21 cellular contexts compared by ENCODE assay signal in the genomic region with DNA sequence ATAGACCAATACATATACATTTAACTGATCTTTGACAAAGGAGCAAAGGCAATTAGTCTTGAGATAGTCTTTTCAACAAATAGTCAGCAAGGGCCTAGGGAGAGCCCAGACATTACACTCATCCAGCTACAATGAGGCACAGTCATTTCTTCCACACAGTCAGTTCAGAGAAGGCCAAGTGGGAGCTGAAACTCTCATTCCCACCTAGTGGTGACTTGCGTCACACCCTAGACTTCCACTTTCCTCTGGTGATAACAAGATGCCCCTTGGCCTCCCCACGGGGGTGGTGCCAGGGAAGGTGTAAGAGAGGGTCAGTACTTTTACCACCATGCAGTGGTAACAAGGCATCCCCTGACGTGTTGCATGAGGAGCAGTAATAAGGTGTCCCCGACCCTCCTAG. TPM values are rescaled to one million over a fixed set of nuclear protein-coding genes. Genes with fewer than 3 reads are reported as not detected.
A peak's percentile ranks its signal among the peaks of the same experiment; 100 is the strongest.
DNase-seq lines count a peak whose midpoint lies in the region; ATAC-seq and TF ChIP-seq lines count a peak whose summit lies in the region.
"Had no signal": no experiment of that assay in that cellular context is flagged by ENCODE, and none has a peak within 500 bp of the region (broad histone marks: within the 10 kb centered on the region; RNA-seq: fewer than 3 reads in every experiment).

No MANE protein-coding gene starts in this region.

- H3K4me3 ChIP-seq in vagina = no peak overlapping the region
- H3K4me3 ChIP-seq: gastroesophageal sphincter, testis had no signal

- H3K4me1 ChIP-seq in vagina = no peaks in the 10 kb centered on the region
- H3K4me1 ChIP-seq: gastroesophageal sphincter, testis had no signal

- DNase-seq in activated naive CD8-positive, alpha-beta T cell treated with anti-CD3 and anti-CD28 coated beads, Interleukin-2, amount 50 U/mL, for 24 hours = peak; percentile 11
- no peak for DNase-seq in activated naive CD8-positive, alpha-beta T cell treated with anti-CD3 and anti-CD28 coated beads for 36 hours
- no peak for DNase-seq in stimulated activated naive B cell treated with anti-CD40 and anti-IgM and Interleukin-4, amounts not matched to agents 10 μg/mL and 1 μg/mL and 100 μg/mL, for 72 hours
- DNase-seq in vagina (ENCODE audit: extremely low spot score in 2 of 2) = no peak
- DNase-seq: activated naive CD4-positive, alpha-beta T cell; CD4-positive, alpha-beta T cell; DMS53; MV-4-11; NCI-H187 treated with DMSO at 0.1 percent for 48 hours; NCI-H2227 treated with DMSO at 0.1 percent for 48 hours; NCI-H82; SIG-M5; T-helper 1 cell; testis had no signal

- intact Hi-C loops in vagina (cut with DNase I) = no loop called here

- no peaks in the 10 kb centered on the region for H3K27me3 ChIP-seq in vagina
- H3K27me3 ChIP-seq: gastroesophageal sphincter, testis had no signal

- peaks cover 6% of the 10 kb centered on the region for H3K27me3 Mint-ChIP-seq in activated naive CD8-positive, alpha-beta T cell treated with anti-CD3 and anti-CD28 coated beads, Interleukin-2, amount 50 U/mL, for 24 hours
- peaks cover 9% of the 10 kb centered on the region for H3K27me3 Mint-ChIP-seq in activated naive CD8-positive, alpha-beta T cell treated with anti-CD3 and anti-CD28 coated beads for 36 hours
- H3K27me3 Mint-ChIP-seq in stimulated activated naive B cell treated with anti-CD40 and anti-IgM and Interleukin-4, amounts not matched to agents 10 μg/mL and 1 μg/mL and 100 μg/mL, for 72 hours = peaks cover 17 to 36% of the 10 kb centered on the region in 2 donors

- TF ChIP-seq CTCF in vagina (IDR thresholded peaks at IDR 0.05) = no peak

- no peak overlapping the region for H3K4me3 Mint-ChIP-seq in activated naive CD8-positive, alpha-beta T cell treated with anti-CD3 and anti-CD28 coated beads, Interleukin-2, amount 50 U/mL, for 24 hours
- no peak overlapping the region for H3K4me3 Mint-ChIP-seq in activated naive CD8-positive, alpha-beta T cell treated with anti-CD3 and anti-CD28 coated beads for 36 hours
- no peak overlapping the region for H3K4me3 Mint-ChIP-seq in stimulated activated naive B cell treated with anti-CD40 and anti-IgM and Interleukin-4, amounts not matched to agents 10 μg/mL and 1 μg/mL and 100 μg/mL, for 72 hours
- H3K4me3 Mint-ChIP-seq: CD4-positive, alpha-beta T cell; mesothelial cell of epicardium had no signal

- no peaks in the 10 kb centered on the region for H3K36me3 Mint-ChIP-seq in activated naive CD8-positive, alpha-beta T cell treated with anti-CD3 and anti-CD28 coated beads, Interleukin-2, amount 50 U/mL, for 24 hours (ENCODE audit: low read depth)
- peaks cover 2% of the 10 kb centered on the region for H3K36me3 Mint-ChIP-seq in activated naive CD8-positive, alpha-beta T cell treated with anti-CD3 and anti-CD28 coated beads for 36 hours
- H3K36me3 Mint-ChIP-seq in stimulated activated naive B cell treated with anti-CD40 and anti-IgM and Interleukin-4, amounts not matched to agents 10 μg/mL and 1 μg/mL and 100 μg/mL, for 72 hours = no peaks in the 10 kb centered on the region
- H3K36me3 Mint-ChIP-seq: mesothelial cell of epicardium had no signal

- no peaks in the 10 kb centered on the region for H3K9me3 ChIP-seq in vagina
- H3K9me3 ChIP-seq: gastroesophageal sphincter, testis had no signal

- no peak for TF ChIP-seq POLR2A in vagina (IDR thresholded peaks at IDR 0.05)

- H3K27ac Mint-ChIP-seq in activated naive CD8-positive, alpha-beta T cell treated with anti-CD3 and anti-CD28 coated beads, Interleukin-2, amount 50 U/mL, for 24 hours = no peak overlapping the region
- H3K27ac Mint-ChIP-seq in activated naive CD8-positive, alpha-beta T cell treated with anti-CD3 and anti-CD28 coated beads for 36 hours = no peak overlapping the region
- no peak overlapping the region for H3K27ac Mint-ChIP-seq in stimulated activated naive B cell treated with anti-CD40 and anti-IgM and Interleukin-4, amounts not matched to agents 10 μg/mL and 1 μg/mL and 100 μg/mL, for 72 hours
- H3K27ac Mint-ChIP-seq: CD4-positive, alpha-beta T cell; mesothelial cell of epicardium; progenitor cell of endocrine pancreas had no signal

- H3K27ac ChIP-seq in vagina = no peak overlapping the region
- H3K27ac ChIP-seq: gastroesophageal sphincter, testis had no signal

- H3K36me3 ChIP-seq in vagina = no peaks in the 10 kb centered on the region
- H3K36me3 ChIP-seq: gastroesophageal sphincter had no signal

- H3K9me3 Mint-ChIP-seq in activated naive CD8-positive, alpha-beta T cell treated with anti-CD3 and anti-CD28 coated beads, Interleukin-2, amount 50 U/mL, for 24 hours = no peaks in the 10 kb centered on the region
- H3K9me3 Mint-ChIP-seq in activated naive CD8-positive, alpha-beta T cell treated with anti-CD3 and anti-CD28 coated beads for 36 hours = no peaks in the 10 kb centered on the region
- H3K9me3 Mint-ChIP-seq in stimulated activated naive B cell treated with anti-CD40 and anti-IgM and Interleukin-4, amounts not matched to agents 10 μg/mL and 1 μg/mL and 100 μg/mL, for 72 hours = peaks cover 0 to 2% of the 10 kb centered on the region in 2 donors
- H3K9me3 Mint-ChIP-seq: CD4-positive, alpha-beta T cell had no signal

- ATAC-seq in activated naive CD8-positive, alpha-beta T cell treated with anti-CD3 and anti-CD28 coated beads, Interleukin-2, amount 50 U/mL, for 24 hours = peak; percentile 78
- ATAC-seq in GM18868 (IDR thresholded peaks at IDR 0.05; ENCODE audit: unreplicated experiment) (peak; percentile 67), HG03442 (IDR thresholded peaks at IDR 0.05; ENCODE audit: unreplicated experiment) (peak; percentile 67), GM21381 (IDR thresholded peaks at IDR 0.05; ENCODE audit: unreplicated experiment) (no peak)
- ATAC-seq in stimulated activated naive B cell treated with anti-CD40 and anti-IgM and Interleukin-4, amounts not matched to agents 10 μg/mL and 1 μg/mL and 100 μg/mL, for 72 hours (replicated peaks) = peak; percentile 65 to 89
- ATAC-seq: gastroesophageal sphincter had no signal

- peaks cover 4% of the 10 kb centered on the region for H3K4me1 Mint-ChIP-seq in activated naive CD8-positive, alpha-beta T cell treated with anti-CD3 and anti-CD28 coated beads, Interleukin-2, amount 50 U/mL, for 24 hours
- H3K4me1 Mint-ChIP-seq in activated naive CD8-positive, alpha-beta T cell treated with anti-CD3 and anti-CD28 coated beads for 36 hours = no peaks in the 10 kb centered on the region
- no peaks in the 10 kb centered on the region for H3K4me1 Mint-ChIP-seq in stimulated activated naive B cell treated with anti-CD40 and anti-IgM and Interleukin-4, amounts not matched to agents 10 μg/mL and 1 μg/mL and 100 μg/mL, for 72 hours
- H3K4me1 Mint-ChIP-seq: mesothelial cell of epicardium had no signal

RNA-seq across cellular contexts. Expression of gene FRMPD2, which starts 8.0 kb away (rescaled TPM):
- not detected for total RNA-seq in activated naive CD8-positive, alpha-beta T cell treated with anti-CD3 and anti-CD28 coated beads for 36 hours
- not detected for total RNA-seq in vagina
- total RNA-seq: CD4-positive, alpha-beta T cell; H4 had no signal

RNA-seq across cellular contexts. Expression of gene MAPK8, which starts 39.9 kb away (rescaled TPM):
- total RNA-seq in activated naive CD8-positive, alpha-beta T cell treated with anti-CD3 and anti-CD28 coated beads for 36 hours = 10 to 100 TPM; 43.2 to 44.8 TPM
- total RNA-seq in vagina = 54.3 TPM
